ENCODE assay signal across 15 cellular contexts in the genomic region with DNA sequence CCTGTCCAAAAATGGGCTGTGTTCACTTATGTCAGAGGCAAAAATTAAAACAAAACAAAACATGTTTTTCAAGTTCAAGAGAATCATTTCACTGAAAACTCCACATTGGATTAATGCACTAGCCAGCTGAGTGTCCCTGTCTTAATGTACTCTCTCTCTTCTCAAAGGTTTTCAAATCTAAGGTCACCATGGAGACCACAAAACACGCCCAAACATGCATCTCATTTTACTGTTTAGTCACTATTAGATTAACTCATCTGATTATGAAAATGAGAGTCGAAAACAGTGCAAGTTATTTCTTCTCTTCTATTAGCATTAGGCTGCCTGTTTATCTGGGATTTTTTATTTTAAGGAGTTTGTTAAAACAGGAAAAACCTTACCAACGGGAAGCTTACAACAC.
DNase-seq lines count a peak whose midpoint lies in the region; ATAC-seq, FAIRE-seq and TF ChIP-seq lines count a peak whose summit lies in the region.
"Had no signal": no experiment of that assay in that cellular context is flagged by ENCODE, and none has a peak within 500 bp of the region (broad histone marks: within the 10 kb centered on the region; RNA-seq: fewer than 3 reads in every experiment).

No MANE protein-coding gene starts in this region.

- H3K27me3 Mint-ChIP-seq in T-cell = no peaks in the 10 kb centered on the region

- H3K4me1 Mint-ChIP-seq in T-cell = peaks cover 4 to 25% (median 13%) of the 10 kb centered on the region in 3 donors
- H3K4me1 Mint-ChIP-seq: nephron progenitor cell had no signal

- ATAC-seq in HG02870 (IDR thresholded peaks at IDR 0.05; ENCODE audit: unreplicated experiment) (peak; percentile 60), GM21619 (IDR thresholded peaks at IDR 0.05; ENCODE audit: unreplicated experiment) (no peak), T-cell (replicated peaks in 1 of 4) (no peak), gastrocnemius medialis (no peak)

- in situ Hi-C loops in astrocyte of the spinal cord (cut with HindIII; ENCODE audit: low sequenced_read_pairs) = no loop called here
- in situ Hi-C loops in gastrocnemius medialis (cut with MboI; ENCODE audit: low sequenced_read_pairs in 4 of 4) = no loop called here

- H3K9ac ChIP-seq in keratinocyte (ENCODE audit: control insufficient read depth, extremely low read depth, insufficient read depth, low read length) = no peak overlapping the region

- H3K36me3 ChIP-seq in keratinocyte (ENCODE audit: control insufficient read depth in 2 of 2, extremely low read depth in 1 of 2, insufficient read depth in 2 of 2, low read length in 2 of 2) (peaks cover 0 to 2% of the 10 kb centered on the region in 2 experiments), gastrocnemius medialis (no peaks in the 10 kb centered on the region)

- POLR2A ChIA-PET in T-cell (lab: Charles Lee) = no interaction called here

- H3K9me3 ChIP-seq in keratinocyte (ENCODE audit: control insufficient read depth, low read depth, low read length) = no peaks in the 10 kb centered on the region
- H3K9me3 ChIP-seq in gastrocnemius medialis = no peaks in the 10 kb centered on the region

- H4K20me1 ChIP-seq in keratinocyte (ENCODE audit: control insufficient read depth, extremely low read depth, insufficient read depth, low read length) = no peaks in the 10 kb centered on the region

- no peaks in the 10 kb centered on the region for H3K9me1 ChIP-seq in keratinocyte (ENCODE audit: control insufficient read depth, extremely low read depth, insufficient read depth, low read length)

- H2AFZ ChIP-seq in keratinocyte (ENCODE audit: control insufficient read depth, low read length) = no peak overlapping the region

- no peaks in the 10 kb centered on the region for H3K9me3 Mint-ChIP-seq in T-cell
- H3K9me3 Mint-ChIP-seq: activated T-helper 1 cell treated with anti-CD3 and anti-CD28 coated beads, Interleukin-12 subunit alpha, Interleukin-12 subunit beta, Interleukin-2, Interleukin-4 antibody, amounts not matched to agents 30 ng/mL and 10 ng/mL and 1 ng/mL, durations not matched to agents 14 hours and 24 hours and 36 hours; nephron progenitor cell had no signal

- no peak for FAIRE-seq in keratinocyte (lab: Jason Lieb, UNC)

- no peak for TF ChIP-seq POLR2A in gastrocnemius medialis (IDR thresholded peaks at IDR 0.05)

- H3K4me1 ChIP-seq in keratinocyte (ENCODE audit: control insufficient read depth, extremely low read depth, insufficient read depth, low read length) (peaks cover 56% of the 10 kb centered on the region), gastrocnemius medialis (peaks cover 26 to 35% of the 10 kb centered on the region in 2 donors)

- peak overlapping the region; percentile 4 for H3K4me2 ChIP-seq in keratinocyte (ENCODE audit: control insufficient read depth, extremely low read depth, insufficient read depth, low read depth, low read length)

- H3K27me3 ChIP-seq in keratinocyte (ENCODE audit: control insufficient read depth, extremely low read depth, insufficient read depth, low read length) (no peaks in the 10 kb centered on the region), gastrocnemius medialis (no peaks in the 10 kb centered on the region)

- TF ChIP-seq CTCF in astrocyte of the spinal cord (IDR thresholded peaks at IDR 0.05; ENCODE audit: low read depth, low read length) = no peak
- no peak for TF ChIP-seq CTCF in keratinocyte (optimal IDR thresholded peaks at IDR 0.05 in 1 of 3, IDR thresholded peaks at IDR 0.05 in 1 of 3, conservative IDR thresholded peaks at IDR 0.05 in 1 of 3; ENCODE audit: extremely low read depth in 1 of 3, insufficient read depth in 2 of 3, low read length in 3 of 3)
- no peak for TF ChIP-seq CTCF in gastrocnemius medialis (IDR thresholded peaks at IDR 0.05 in 4 of 5, conservative IDR thresholded peaks at IDR 0.05 in 1 of 5)

- H3K27ac Mint-ChIP-seq in T-cell = no peak overlapping the region

- no peak overlapping the region for H3K4me3 ChIP-seq in astrocyte of the spinal cord (ENCODE audit: low read depth, low read length)
- no peak overlapping the region for H3K4me3 ChIP-seq in keratinocyte (ENCODE audit: control insufficient read depth in 2 of 3, extremely low read depth in 1 of 3, insufficient read depth in 2 of 3, low read depth in 1 of 3, low read length in 3 of 3)
- H3K4me3 ChIP-seq in gastrocnemius medialis = no peak overlapping the region
- H3K4me3 ChIP-seq: coronary artery had no signal

- DNase-seq in Daoy (ENCODE audit: low read depth) (peak; percentile 37), astrocyte of the spinal cord (ENCODE audit: low read depth, low spot score) (peak; percentile 69), keratinocyte (ENCODE audit: low read depth, low spot score) (no peak), T-cell (no peak), gastrocnemius medialis (no peak), NCI-H1694 (lab: John Stamatoyannopoulos, UW) (no peak)
- DNase-seq: DMS79 treated with DMSO at 0.1 percent for 48 hours; H7; NCI-H1092 treated with DMSO at 0.1 percent for 48 hours; nephron progenitor cell; stimulated activated naive CD4-positive, alpha-beta T cell treated with Interleukin-2 at 50 U/mL for 16 hours had no signal

- no peaks in the 10 kb centered on the region for H3K79me2 ChIP-seq in keratinocyte (ENCODE audit: control insufficient read depth, insufficient read depth, low read length)

- H3K27ac ChIP-seq in keratinocyte (ENCODE audit: control insufficient read depth, insufficient read depth, low read length) (peak overlapping the region; percentile 36), gastrocnemius medialis (no peak overlapping the region)
- H3K27ac ChIP-seq: coronary artery had no signal

- no peak overlapping the region for H3K4me3 Mint-ChIP-seq in T-cell
- H3K4me3 Mint-ChIP-seq: activated T-helper 1 cell treated with anti-CD3 and anti-CD28 coated beads, Interleukin-12 subunit alpha, Interleukin-12 subunit beta, Interleukin-2, Interleukin-4 antibody, amounts not matched to agents 30 ng/mL and 10 ng/mL and 1 ng/mL, durations not matched to agents 14 hours and 24 hours and 36 hours; nephron progenitor cell had no signal

- CTCF ChIA-PET in T-cell (lab: Charles Lee) = no interaction called here

- H3K36me3 Mint-ChIP-seq in T-cell = peaks cover 72% of the 10 kb centered on the region

- dilution Hi-C loops in keratinocyte (cut with MboI; ENCODE audit: extremely low pct_ligation_motif_present, low sequenced_read_pairs) = no loop called here

- intact Hi-C loops in gastrocnemius medialis (cut with DNase I; ENCODE audit: low total_unique reads) = loop anchor here (5.0 kb wide), 1 partner anchor 290 kb away; no protein-coding TSS in a partner anchor

Comparison
In these comparisons a context has a peak if more than half of its experiments do, and no peak if none do; other contexts are left out.
1. DNase-seq: peak in Daoy (single experiment) and astrocyte of the spinal cord (single experiment); none in keratinocyte (single experiment), T-cell (0 of 34), gastrocnemius medialis (0 of 2) and NCI-H1694 (single experiment).